Comparison of ENCODE assay signal across 19 cellular contexts in genomic region chr6:155040154-155040553, GRCh38. TPM values are rescaled to one million over a fixed set of nuclear protein-coding genes. Genes with fewer than 3 reads are reported as not detected.
DNase-seq lines count a peak whose midpoint lies in the region; ATAC-seq, FAIRE-seq and TF ChIP-seq lines count a peak whose summit lies in the region.
"Had no signal": no experiment of that assay in that cellular context is flagged by ENCODE, and none has a peak within 500 bp of the region (broad histone marks: within the 10 kb centered on the region; RNA-seq: fewer than 3 reads in every experiment).

No MANE protein-coding gene starts in this region.

- peak overlapping the region; percentile 31 for H3K27ac ChIP-seq in HUES48 (ENCODE audit: low read depth, low read length)
- H3K27ac ChIP-seq: A549, C4-2B, HL-60 had no signal

- peaks cover 12% of the 10 kb centered on the region for H3K27me3 Mint-ChIP-seq in glutamatergic neuron (ENCODE audit: unreplicated experiment)

- H3K27ac Mint-ChIP-seq in glutamatergic neuron (ENCODE audit: unreplicated experiment), result peak overlapping the region; percentile 95

- H3K4me3 ChIP-seq in HUES48 (ENCODE audit: low read depth, low read length), result no peak overlapping the region
- H3K4me3 ChIP-seq: A549 had no signal

- H3K9me3 ChIP-seq in HUES48 (ENCODE audit: control insufficient read depth, insufficient read depth, low read length), result no peaks in the 10 kb centered on the region
- H3K9me3 ChIP-seq: A549 had no signal

- ATAC-seq in HG02798 (IDR thresholded peaks at IDR 0.05; ENCODE audit: poor library complexity, unreplicated experiment), result no peak
- ATAC-seq in HG03095 (IDR thresholded peaks at IDR 0.05; ENCODE audit: unreplicated experiment), result no peak
- ATAC-seq: A549 had no signal

- FAIRE-seq in GM19239 (lab: Jason Lieb, UNC), result no peak
- FAIRE-seq: A549, HTR-8/SVneo had no signal

- no peaks in the 10 kb centered on the region for H3K36me3 ChIP-seq in HUES48 (ENCODE audit: control insufficient read depth, insufficient read depth, low read length)

- no peaks in the 10 kb centered on the region for H3K27me3 ChIP-seq in HUES48 (ENCODE audit: control insufficient read depth, insufficient read depth, low read length)

- H3K36me3 Mint-ChIP-seq in glutamatergic neuron (ENCODE audit: unreplicated experiment), result no peaks in the 10 kb centered on the region

- peaks cover 41% of the 10 kb centered on the region for H3K4me1 ChIP-seq in HUES48 (ENCODE audit: control insufficient read depth, insufficient read depth, low read length)
- H3K4me1 ChIP-seq: A549 had no signal

- peaks cover 11% of the 10 kb centered on the region for H3K9me3 Mint-ChIP-seq in glutamatergic neuron (ENCODE audit: unreplicated experiment)

- peak overlapping the region; percentile 71 for H3K4me3 Mint-ChIP-seq in glutamatergic neuron (ENCODE audit: unreplicated experiment)

- DNase-seq in D341Med (ENCODE audit: low spot score) (peak; percentile 44), NCI-H82 treated with DMSO at 0.1 percent for 48 hours (lab: John Stamatoyannopoulos, UW; ENCODE audit: unreplicated experiment) (peak; percentile 99), glutamatergic neuron (peak; percentile 36), SHP77 (lab: John Stamatoyannopoulos, UW) (no peak), GM19239 (ENCODE audit: insufficient read length, low spot score) (no peak)
- DNase-seq: H7, MV-4-11, NCI-H1417, NCI-H187 treated with DMSO at 0.1 percent for 48 hours, NCI-H526 treated with DMSO at 0.1 percent for 48 hours, SHP77 treated with DMSO at 0.1 percent for 48 hours, T-helper 2 cell had no signal

- H3K4me1 Mint-ChIP-seq in glutamatergic neuron (ENCODE audit: low read depth, unreplicated experiment), result peaks cover 64% of the 10 kb centered on the region

- no peak for TF ChIP-seq CTCF in glutamatergic neuron (IDR thresholded peaks at IDR 0.05; ENCODE audit: partially characterized antibody, unreplicated experiment)

- no peak overlapping the region for H3K9ac ChIP-seq in HUES48 (ENCODE audit: low read depth, low read length)

RNA-seq across cellular contexts. Expression of gene TIAM2, which starts 45.0 kb away (rescaled TPM):
- total RNA-seq in glutamatergic neuron (ENCODE audit: unreplicated experiment), result 113 TPM

Comparison
In these comparisons a context has a peak if more than half of its experiments do, and no peak if none do; other contexts are left out.
1. DNase-seq: peak in D341Med (single experiment), NCI-H82 treated with DMSO at 0.1 percent for 48 hours (single experiment) and glutamatergic neuron (single experiment); none in SHP77 (0 of 2) and GM19239 (single experiment).